In the genomic region with DNA sequence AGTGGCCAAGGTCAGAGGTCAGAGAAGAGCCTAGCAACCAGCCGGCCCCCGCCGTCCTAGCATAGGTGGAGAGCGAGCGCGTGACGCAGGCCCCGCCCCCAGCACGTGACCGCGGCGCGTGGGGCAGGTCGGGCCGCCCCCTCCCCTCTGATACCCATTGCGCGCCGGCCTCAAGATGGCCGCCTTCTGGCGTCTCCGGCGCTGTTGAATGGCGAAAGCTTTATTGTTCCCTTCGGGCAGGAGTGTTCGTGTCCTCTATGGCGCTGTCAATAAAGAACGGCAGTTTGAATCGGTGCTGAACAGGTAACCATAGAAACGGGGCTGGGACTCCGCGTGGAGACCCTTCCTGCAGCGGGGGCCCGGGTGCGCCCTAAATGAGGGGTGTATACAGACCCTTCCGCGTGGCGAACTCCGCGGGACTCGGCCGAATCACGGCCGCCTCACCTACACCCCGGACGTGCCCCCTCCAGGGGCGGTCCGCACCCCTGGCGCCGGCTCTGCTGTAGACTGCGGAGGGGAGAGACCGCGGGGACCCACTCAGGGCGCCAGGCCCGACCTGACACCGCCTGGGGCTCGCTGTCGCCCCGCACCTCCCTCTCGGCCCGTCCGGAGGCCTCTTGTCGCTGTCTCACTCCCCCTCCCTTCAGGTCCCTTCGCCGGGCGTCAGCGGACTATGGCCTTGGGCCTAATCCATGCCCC, we compare ENCODE assay signal across 1 cellular context.
TF ChIP-seq lines count a peak whose summit lies in the region.

A gene with protein sequence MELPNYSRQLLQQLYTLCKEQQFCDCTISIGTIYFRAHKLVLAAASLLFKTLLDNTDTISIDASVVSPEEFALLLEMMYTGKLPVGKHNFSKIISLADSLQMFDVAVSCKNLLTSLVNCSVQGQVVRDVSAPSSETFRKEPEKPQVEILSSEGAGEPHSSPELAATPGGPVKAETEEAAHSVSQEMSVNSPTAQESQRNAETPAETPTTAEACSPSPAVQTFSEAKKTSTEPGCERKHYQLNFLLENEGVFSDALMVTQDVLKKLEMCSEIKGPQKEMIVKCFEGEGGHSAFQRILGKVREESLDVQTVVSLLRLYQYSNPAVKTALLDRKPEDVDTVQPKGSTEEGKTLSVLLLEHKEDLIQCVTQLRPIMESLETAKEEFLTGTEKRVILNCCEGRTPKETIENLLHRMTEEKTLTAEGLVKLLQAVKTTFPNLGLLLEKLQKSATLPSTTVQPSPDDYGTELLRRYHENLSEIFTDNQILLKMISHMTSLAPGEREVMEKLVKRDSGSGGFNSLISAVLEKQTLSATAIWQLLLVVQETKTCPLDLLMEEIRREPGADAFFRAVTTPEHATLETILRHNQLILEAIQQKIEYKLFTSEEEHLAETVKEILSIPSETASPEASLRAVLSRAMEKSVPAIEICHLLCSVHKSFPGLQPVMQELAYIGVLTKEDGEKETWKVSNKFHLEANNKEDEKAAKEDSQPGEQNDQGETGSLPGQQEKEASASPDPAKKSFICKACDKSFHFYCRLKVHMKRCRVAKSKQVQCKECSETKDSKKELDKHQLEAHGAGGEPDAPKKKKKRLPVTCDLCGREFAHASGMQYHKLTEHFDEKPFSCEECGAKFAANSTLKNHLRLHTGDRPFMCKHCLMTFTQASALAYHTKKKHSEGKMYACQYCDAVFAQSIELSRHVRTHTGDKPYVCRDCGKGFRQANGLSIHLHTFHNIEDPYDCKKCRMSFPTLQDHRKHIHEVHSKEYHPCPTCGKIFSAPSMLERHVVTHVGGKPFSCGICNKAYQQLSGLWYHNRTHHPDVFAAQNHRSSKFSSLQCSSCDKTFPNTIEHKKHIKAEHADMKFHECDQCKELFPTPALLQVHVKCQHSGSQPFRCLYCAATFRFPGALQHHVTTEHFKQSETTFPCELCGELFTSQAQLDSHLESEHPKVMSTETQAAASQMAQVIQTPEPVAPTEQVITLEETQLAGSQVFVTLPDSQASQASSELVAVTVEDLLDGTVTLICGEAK (plus strand): TSS at position 150 of the 699 bp plus-strand sequence. CDS start 38,098 bp downstream, outside the sequence.

TF ChIP-seq in SK-N-SH treated with all-trans-retinoic acid at 6 μM for 48 hours, 23 proteins besides CTCF, POLR2A, EP300 and RAD21 (continued from another document):
- TF ChIP-seq, protein P1, sequence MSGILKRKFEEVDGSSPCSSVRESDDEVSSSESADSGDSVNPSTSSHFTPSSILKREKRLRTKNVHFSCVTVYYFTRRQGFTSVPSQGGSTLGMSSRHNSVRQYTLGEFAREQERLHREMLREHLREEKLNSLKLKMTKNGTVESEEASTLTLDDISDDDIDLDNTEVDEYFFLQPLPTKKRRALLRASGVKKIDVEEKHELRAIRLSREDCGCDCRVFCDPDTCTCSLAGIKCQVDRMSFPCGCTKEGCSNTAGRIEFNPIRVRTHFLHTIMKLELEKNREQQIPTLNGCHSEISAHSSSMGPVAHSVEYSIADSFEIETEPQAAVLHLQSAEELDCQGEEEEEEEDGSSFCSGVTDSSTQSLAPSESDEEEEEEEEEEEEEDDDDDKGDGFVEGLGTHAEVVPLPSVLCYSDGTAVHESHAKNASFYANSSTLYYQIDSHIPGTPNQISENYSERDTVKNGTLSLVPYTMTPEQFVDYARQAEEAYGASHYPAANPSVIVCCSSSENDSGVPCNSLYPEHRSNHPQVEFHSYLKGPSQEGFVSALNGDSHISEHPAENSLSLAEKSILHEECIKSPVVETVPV (CRISPR knock-in tag; IDR thresholded peaks at IDR 0.05): no peak
- TF ChIP-seq TOX (CRISPR knock-in tag; IDR thresholded peaks at IDR 0.05; ENCODE audit: borderline replicate concordance): no peak
- TF ChIP-seq OSR1 (CRISPR knock-in tag; IDR thresholded peaks at IDR 0.05): no peak
- TF ChIP-seq SNAI2 (CRISPR knock-in tag; IDR thresholded peaks at IDR 0.05): no peak
TF ChIP-seq in SK-N-SH treated with all-trans-retinoic acid at 6 μM for 48 hours: peak in this region for 5.
